In the genomic region with DNA sequence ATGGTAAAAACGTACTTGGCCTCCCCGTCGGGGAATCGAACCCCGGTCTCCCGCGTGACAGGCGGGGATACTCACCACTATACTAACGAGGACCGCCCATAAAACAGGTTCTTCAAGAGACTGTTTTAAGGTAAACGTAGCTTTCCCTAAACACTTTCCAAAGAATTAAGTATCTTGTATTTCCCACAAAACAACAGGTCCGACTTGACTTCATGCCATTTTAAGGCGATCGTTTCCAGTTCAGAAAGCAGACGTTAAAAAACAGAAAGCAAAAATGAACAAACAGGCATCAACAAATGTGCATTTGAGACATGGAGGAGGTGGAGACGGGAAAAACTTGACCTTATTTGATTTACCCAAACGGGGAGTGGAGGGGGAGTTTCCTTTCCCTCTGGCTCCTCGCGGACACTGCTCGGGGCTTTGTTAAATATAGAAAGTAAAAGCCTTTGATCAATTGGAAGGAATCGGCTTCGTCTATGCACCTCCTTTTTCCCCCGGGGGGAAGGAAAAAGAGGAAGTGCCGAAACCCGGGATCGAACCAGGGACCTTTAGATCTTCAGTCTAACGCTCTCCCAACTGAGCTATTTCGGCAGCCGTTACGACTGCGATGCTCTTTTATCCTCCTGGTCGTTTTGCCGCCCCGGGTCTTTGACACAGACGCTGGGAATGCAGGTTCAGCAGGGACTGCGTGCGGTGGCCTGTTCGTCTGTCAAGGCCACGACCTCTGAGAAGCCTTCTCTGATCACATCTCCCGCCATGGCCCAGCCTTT, we compare ENCODE assay signal across 1 cellular context.
A peak's percentile ranks its signal among the peaks of the same experiment; 100 is the strongest.
TF ChIP-seq lines count a peak whose summit lies in the region.

No MANE protein-coding gene starts in this region.

TF ChIP-seq in K562, 482 proteins besides CTCF, POLR2A, EP300 and RAD21 (continued from another document and continues in another):
- TF ChIP-seq, protein P1, sequence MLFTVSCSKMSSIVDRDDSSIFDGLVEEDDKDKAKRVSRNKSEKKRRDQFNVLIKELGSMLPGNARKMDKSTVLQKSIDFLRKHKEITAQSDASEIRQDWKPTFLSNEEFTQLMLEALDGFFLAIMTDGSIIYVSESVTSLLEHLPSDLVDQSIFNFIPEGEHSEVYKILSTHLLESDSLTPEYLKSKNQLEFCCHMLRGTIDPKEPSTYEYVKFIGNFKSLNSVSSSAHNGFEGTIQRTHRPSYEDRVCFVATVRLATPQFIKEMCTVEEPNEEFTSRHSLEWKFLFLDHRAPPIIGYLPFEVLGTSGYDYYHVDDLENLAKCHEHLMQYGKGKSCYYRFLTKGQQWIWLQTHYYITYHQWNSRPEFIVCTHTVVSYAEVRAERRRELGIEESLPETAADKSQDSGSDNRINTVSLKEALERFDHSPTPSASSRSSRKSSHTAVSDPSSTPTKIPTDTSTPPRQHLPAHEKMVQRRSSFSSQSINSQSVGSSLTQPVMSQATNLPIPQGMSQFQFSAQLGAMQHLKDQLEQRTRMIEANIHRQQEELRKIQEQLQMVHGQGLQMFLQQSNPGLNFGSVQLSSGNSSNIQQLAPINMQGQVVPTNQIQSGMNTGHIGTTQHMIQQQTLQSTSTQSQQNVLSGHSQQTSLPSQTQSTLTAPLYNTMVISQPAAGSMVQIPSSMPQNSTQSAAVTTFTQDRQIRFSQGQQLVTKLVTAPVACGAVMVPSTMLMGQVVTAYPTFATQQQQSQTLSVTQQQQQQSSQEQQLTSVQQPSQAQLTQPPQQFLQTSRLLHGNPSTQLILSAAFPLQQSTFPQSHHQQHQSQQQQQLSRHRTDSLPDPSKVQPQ (CRISPR knock-in tag; IDR thresholded peaks at IDR 0.05; ENCODE audit: borderline replicate concordance): no peak
- TF ChIP-seq WHSC1 (IDR thresholded peaks at IDR 0.05; ENCODE audit: low read length): no peak
- TF ChIP-seq ESRRA (IDR thresholded peaks at IDR 0.05; ENCODE audit: borderline replicate concordance, low read depth): peak; percentile 87; the same call in 1 of the 2 replicates
- no peak for TF ChIP-seq ZNF778 (CRISPR knock-in tag; IDR thresholded peaks at IDR 0.05)
- TF ChIP-seq, protein P2, sequence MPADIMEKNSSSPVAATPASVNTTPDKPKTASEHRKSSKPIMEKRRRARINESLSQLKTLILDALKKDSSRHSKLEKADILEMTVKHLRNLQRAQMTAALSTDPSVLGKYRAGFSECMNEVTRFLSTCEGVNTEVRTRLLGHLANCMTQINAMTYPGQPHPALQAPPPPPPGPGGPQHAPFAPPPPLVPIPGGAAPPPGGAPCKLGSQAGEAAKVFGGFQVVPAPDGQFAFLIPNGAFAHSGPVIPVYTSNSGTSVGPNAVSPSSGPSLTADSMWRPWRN (IDR thresholded peaks at IDR 0.05; ENCODE audit: low read depth): no peak
- no peak for TF ChIP-seq POLR2AphosphoS5 (IDR thresholded peaks at IDR 0.05; ENCODE audit: control insufficient read depth, insufficient read depth, low read depth, low read length)
- TF ChIP-seq, protein P3, sequence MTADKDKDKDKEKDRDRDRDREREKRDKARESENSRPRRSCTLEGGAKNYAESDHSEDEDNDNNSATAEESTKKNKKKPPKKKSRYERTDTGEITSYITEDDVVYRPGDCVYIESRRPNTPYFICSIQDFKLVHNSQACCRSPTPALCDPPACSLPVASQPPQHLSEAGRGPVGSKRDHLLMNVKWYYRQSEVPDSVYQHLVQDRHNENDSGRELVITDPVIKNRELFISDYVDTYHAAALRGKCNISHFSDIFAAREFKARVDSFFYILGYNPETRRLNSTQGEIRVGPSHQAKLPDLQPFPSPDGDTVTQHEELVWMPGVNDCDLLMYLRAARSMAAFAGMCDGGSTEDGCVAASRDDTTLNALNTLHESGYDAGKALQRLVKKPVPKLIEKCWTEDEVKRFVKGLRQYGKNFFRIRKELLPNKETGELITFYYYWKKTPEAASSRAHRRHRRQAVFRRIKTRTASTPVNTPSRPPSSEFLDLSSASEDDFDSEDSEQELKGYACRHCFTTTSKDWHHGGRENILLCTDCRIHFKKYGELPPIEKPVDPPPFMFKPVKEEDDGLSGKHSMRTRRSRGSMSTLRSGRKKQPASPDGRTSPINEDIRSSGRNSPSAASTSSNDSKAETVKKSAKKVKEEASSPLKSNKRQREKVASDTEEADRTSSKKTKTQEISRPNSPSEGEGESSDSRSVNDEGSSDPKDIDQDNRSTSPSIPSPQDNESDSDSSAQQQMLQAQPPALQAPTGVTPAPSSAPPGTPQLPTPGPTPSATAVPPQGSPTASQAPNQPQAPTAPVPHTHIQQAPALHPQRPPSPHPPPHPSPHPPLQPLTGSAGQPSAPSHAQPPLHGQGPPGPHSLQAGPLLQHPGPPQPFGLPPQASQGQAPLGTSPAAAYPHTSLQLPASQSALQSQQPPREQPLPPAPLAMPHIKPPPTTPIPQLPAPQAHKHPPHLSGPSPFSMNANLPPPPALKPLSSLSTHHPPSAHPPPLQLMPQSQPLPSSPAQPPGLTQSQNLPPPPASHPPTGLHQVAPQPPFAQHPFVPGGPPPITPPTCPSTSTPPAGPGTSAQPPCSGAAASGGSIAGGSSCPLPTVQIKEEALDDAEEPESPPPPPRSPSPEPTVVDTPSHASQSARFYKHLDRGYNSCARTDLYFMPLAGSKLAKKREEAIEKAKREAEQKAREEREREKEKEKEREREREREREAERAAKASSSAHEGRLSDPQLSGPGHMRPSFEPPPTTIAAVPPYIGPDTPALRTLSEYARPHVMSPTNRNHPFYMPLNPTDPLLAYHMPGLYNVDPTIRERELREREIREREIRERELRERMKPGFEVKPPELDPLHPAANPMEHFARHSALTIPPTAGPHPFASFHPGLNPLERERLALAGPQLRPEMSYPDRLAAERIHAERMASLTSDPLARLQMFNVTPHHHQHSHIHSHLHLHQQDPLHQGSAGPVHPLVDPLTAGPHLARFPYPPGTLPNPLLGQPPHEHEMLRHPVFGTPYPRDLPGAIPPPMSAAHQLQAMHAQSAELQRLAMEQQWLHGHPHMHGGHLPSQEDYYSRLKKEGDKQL (CRISPR knock-in tag; IDR thresholded peaks at IDR 0.05; ENCODE audit: borderline replicate concordance): no peak
- 0 out of 2 replicates have a peak, but pooled peaks have one; percentile 13 for TF ChIP-seq JUN (IDR thresholded peaks at IDR 0.05; ENCODE audit: borderline replicate concordance, low read depth, low read length)
- no peak for TF ChIP-seq JUN (CRISPR knock-in tag; IDR thresholded peaks at IDR 0.05; ENCODE audit: borderline replicate concordance)
- TF ChIP-seq PPARD (CRISPR knock-in tag; IDR thresholded peaks at IDR 0.05): no peak
- peak; percentile 7; the same call in 1 of the 2 replicates for TF ChIP-seq TAL1 (IDR thresholded peaks at IDR 0.05)
- no peak for TF ChIP-seq ZBED1 (IDR thresholded peaks at IDR 0.05)
- no peak for TF ChIP-seq PCBP2 (IDR thresholded peaks at IDR 0.05; ENCODE audit: low read depth, low read length, poor library complexity, severe bottlenecking)
- TF ChIP-seq DNMT1 (IDR thresholded peaks at IDR 0.05): no peak
- TF ChIP-seq ZNF12 (CRISPR knock-in tag; IDR thresholded peaks at IDR 0.05): no peak
- TF ChIP-seq SMARCA5 (IDR thresholded peaks at IDR 0.05): no peak
- TF ChIP-seq NFE2L1 (tag; IDR thresholded peaks at IDR 0.05; ENCODE audit: borderline replicate concordance, low read depth): no peak
- TF ChIP-seq ZNF124 (CRISPR knock-in tag; IDR thresholded peaks at IDR 0.05): no peak
- TF ChIP-seq, protein P4, sequence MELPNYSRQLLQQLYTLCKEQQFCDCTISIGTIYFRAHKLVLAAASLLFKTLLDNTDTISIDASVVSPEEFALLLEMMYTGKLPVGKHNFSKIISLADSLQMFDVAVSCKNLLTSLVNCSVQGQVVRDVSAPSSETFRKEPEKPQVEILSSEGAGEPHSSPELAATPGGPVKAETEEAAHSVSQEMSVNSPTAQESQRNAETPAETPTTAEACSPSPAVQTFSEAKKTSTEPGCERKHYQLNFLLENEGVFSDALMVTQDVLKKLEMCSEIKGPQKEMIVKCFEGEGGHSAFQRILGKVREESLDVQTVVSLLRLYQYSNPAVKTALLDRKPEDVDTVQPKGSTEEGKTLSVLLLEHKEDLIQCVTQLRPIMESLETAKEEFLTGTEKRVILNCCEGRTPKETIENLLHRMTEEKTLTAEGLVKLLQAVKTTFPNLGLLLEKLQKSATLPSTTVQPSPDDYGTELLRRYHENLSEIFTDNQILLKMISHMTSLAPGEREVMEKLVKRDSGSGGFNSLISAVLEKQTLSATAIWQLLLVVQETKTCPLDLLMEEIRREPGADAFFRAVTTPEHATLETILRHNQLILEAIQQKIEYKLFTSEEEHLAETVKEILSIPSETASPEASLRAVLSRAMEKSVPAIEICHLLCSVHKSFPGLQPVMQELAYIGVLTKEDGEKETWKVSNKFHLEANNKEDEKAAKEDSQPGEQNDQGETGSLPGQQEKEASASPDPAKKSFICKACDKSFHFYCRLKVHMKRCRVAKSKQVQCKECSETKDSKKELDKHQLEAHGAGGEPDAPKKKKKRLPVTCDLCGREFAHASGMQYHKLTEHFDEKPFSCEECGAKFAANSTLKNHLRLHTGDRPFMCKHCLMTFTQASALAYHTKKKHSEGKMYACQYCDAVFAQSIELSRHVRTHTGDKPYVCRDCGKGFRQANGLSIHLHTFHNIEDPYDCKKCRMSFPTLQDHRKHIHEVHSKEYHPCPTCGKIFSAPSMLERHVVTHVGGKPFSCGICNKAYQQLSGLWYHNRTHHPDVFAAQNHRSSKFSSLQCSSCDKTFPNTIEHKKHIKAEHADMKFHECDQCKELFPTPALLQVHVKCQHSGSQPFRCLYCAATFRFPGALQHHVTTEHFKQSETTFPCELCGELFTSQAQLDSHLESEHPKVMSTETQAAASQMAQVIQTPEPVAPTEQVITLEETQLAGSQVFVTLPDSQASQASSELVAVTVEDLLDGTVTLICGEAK (IDR thresholded peaks at IDR 0.05): peak; percentile 87
- TF ChIP-seq, protein P4 (CRISPR knock-in tag; IDR thresholded peaks at IDR 0.05): no peak
- TF ChIP-seq RUNX1 (IDR thresholded peaks at IDR 0.05; ENCODE audit: low read depth): no peak
- no peak for TF ChIP-seq SMARCB1 (IDR thresholded peaks at IDR 0.05; ENCODE audit: insufficient read length, low read depth)
- TF ChIP-seq HNRNPL (IDR thresholded peaks at IDR 0.05; ENCODE audit: low read depth, low read length): no peak
- no peak for TF ChIP-seq MBD2 (IDR thresholded peaks at IDR 0.05; ENCODE audit: borderline replicate concordance, low read depth)
- no peak for TF ChIP-seq C11orf30 (IDR thresholded peaks at IDR 0.05; ENCODE audit: low read depth)
- TF ChIP-seq, protein P5, sequence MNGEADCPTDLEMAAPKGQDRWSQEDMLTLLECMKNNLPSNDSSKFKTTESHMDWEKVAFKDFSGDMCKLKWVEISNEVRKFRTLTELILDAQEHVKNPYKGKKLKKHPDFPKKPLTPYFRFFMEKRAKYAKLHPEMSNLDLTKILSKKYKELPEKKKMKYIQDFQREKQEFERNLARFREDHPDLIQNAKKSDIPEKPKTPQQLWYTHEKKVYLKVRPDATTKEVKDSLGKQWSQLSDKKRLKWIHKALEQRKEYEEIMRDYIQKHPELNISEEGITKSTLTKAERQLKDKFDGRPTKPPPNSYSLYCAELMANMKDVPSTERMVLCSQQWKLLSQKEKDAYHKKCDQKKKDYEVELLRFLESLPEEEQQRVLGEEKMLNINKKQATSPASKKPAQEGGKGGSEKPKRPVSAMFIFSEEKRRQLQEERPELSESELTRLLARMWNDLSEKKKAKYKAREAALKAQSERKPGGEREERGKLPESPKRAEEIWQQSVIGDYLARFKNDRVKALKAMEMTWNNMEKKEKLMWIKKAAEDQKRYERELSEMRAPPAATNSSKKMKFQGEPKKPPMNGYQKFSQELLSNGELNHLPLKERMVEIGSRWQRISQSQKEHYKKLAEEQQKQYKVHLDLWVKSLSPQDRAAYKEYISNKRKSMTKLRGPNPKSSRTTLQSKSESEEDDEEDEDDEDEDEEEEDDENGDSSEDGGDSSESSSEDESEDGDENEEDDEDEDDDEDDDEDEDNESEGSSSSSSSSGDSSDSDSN (IDR thresholded peaks at IDR 0.05; ENCODE audit: borderline replicate concordance in 1 of 2, low read depth in 2 of 2, low read length in 2 of 2): no peak
- TF ChIP-seq TCF3 (CRISPR knock-in tag; IDR thresholded peaks at IDR 0.05): no peak; the same call in 1 of the 2 replicates
- TF ChIP-seq SREBF2 (CRISPR knock-in tag; IDR thresholded peaks at IDR 0.05): no peak
- TF ChIP-seq, protein P6, sequence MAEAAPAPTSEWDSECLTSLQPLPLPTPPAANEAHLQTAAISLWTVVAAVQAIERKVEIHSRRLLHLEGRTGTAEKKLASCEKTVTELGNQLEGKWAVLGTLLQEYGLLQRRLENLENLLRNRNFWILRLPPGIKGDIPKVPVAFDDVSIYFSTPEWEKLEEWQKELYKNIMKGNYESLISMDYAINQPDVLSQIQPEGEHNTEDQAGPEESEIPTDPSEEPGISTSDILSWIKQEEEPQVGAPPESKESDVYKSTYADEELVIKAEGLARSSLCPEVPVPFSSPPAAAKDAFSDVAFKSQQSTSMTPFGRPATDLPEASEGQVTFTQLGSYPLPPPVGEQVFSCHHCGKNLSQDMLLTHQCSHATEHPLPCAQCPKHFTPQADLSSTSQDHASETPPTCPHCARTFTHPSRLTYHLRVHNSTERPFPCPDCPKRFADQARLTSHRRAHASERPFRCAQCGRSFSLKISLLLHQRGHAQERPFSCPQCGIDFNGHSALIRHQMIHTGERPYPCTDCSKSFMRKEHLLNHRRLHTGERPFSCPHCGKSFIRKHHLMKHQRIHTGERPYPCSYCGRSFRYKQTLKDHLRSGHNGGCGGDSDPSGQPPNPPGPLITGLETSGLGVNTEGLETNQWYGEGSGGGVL (CRISPR knock-in tag; IDR thresholded peaks at IDR 0.05): no peak
- no peak for TF ChIP-seq CBX5 (IDR thresholded peaks at IDR 0.05; ENCODE audit: borderline replicate concordance, low read depth)
- no peak for TF ChIP-seq NFE2 (IDR thresholded peaks at IDR 0.05; ENCODE audit: low read depth)
- no peak for TF ChIP-seq ZNF239 (CRISPR knock-in tag; IDR thresholded peaks at IDR 0.05)
